ENCODE assay signal across 1 cellular context in genomic region chr6:26183237-26183580, GRCh38.
TF ChIP-seq lines count a peak whose summit lies in the region.

No MANE protein-coding gene starts in this region.

TF ChIP-seq in liver, 16 proteins besides CTCF, POLR2A, EP300 and RAD21 (continued from another document):
- no peak for TF ChIP-seq REST (IDR thresholded peaks at IDR 0.05)
- TF ChIP-seq YY1 (IDR thresholded peaks at IDR 0.05), result no peak
- TF ChIP-seq RXRA (IDR thresholded peaks at IDR 0.05), result no peak
- no peak for TF ChIP-seq HNF4G (IDR thresholded peaks at IDR 0.05)
- TF ChIP-seq FOXA2 (IDR thresholded peaks at IDR 0.05), result no peak
